In the genomic region with DNA sequence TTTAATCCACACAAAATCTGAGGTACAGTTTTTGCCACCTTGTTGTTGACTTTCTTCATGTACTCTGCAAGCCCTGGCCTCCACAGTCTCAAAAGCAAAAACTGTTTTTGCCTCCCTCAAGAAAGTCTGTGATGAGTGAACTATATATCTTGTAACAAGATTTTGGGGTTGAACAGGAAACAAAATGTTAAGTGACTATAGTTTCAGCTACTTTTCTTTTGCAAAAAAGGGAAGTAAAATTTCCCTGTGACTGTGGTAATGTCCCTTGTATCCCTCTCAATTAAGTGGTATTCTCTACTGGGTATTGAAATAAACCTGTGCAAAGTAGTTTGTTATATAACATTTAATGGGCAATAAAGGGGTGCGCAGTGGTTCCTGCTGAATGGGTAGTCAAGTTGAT, we compare ENCODE assay signal across 9 cellular contexts. TPM values are rescaled to one million over a fixed set of nuclear protein-coding genes. Genes with fewer than 3 reads are reported as not detected.
A peak's percentile ranks its signal among the peaks of the same experiment; 100 is the strongest.
DNase-seq lines count a peak whose midpoint lies in the region; ATAC-seq, FAIRE-seq and TF ChIP-seq lines count a peak whose summit lies in the region.
"Had no signal": no experiment of that assay in that cellular context is flagged by ENCODE, and none has a peak within 500 bp of the region (broad histone marks: within the 10 kb centered on the region; RNA-seq: fewer than 3 reads in every experiment).

No MANE protein-coding gene starts in this region.

- in situ Hi-C loops in GM13977 (cut with MboI; ENCODE audit: low pct_unique_long_range_greater_than_20kb, low sequenced_read_pairs, unreplicated experiment), result no loop called here

- no peaks in the 10 kb centered on the region for H3K27me3 Mint-ChIP-seq in type B pancreatic cell

- H3K36me3 ChIP-seq in colonic mucosa, result no peaks in the 10 kb centered on the region

- H3K4me1 ChIP-seq in colonic mucosa, result peaks cover 3% of the 10 kb centered on the region

- peak; percentile 77 for ATAC-seq in GM21576 (IDR thresholded peaks at IDR 0.05; ENCODE audit: unreplicated experiment)
- ATAC-seq in HG03571 (IDR thresholded peaks at IDR 0.05; ENCODE audit: unreplicated experiment), result peak; percentile 60

- peak overlapping the region; percentile 5 for H3K27ac ChIP-seq in colonic mucosa
- H3K27ac ChIP-seq: parathyroid adenoma had no signal

- no peaks in the 10 kb centered on the region for H3K9me3 Mint-ChIP-seq in type B pancreatic cell

- FAIRE-seq in HTR-8/SVneo (lab: Jason Lieb, UNC), result no peak

- H3K4me3 ChIP-seq in colonic mucosa, result no peak overlapping the region

- DNase-seq in GM13977 (ENCODE audit: low spot score) (peak; percentile 24), colonic mucosa (no peak), type B pancreatic cell (ENCODE audit: extremely low spot score, unreplicated experiment) (no peak), occipital lobe (lab: John Stamatoyannopoulos, UW) (no peak), HTR-8/SVneo (ENCODE audit: insufficient read length, low spot score) (no peak), HUDEP-2 (lab: John Stamatoyannopoulos, UW; ENCODE audit: unreplicated experiment in 76 of 76) (no peak)

- H3K9ac ChIP-seq in colonic mucosa (ENCODE audit: low read depth in 2 of 2, low read length in 2 of 2), result no peak overlapping the region
- H3K9ac ChIP-seq: parathyroid adenoma had no signal

- H3K9me3 ChIP-seq in colonic mucosa, result no peaks in the 10 kb centered on the region

- peaks cover 10% of the 10 kb centered on the region for H3K36me3 Mint-ChIP-seq in type B pancreatic cell

- H3K27ac Mint-ChIP-seq in type B pancreatic cell, result no peak overlapping the region

- no peak overlapping the region for H3K4me3 Mint-ChIP-seq in type B pancreatic cell

- intact Hi-C loops in colonic mucosa (cut with DNase I), result no loop called here

- no peaks in the 10 kb centered on the region for H3K27me3 ChIP-seq in colonic mucosa

- TF ChIP-seq CTCF in GM13977 (IDR thresholded peaks at IDR 0.05; ENCODE audit: extremely low read depth, insufficient read depth, missing control alignments) (no peak), colonic mucosa (IDR thresholded peaks at IDR 0.05) (no peak), type B pancreatic cell (conservative IDR thresholded peaks at IDR 0.05) (no peak)

- H3K4me1 Mint-ChIP-seq in type B pancreatic cell (ENCODE audit: unreplicated experiment), result peaks cover 43% of the 10 kb centered on the region

RNA-seq across cellular contexts. Expression of gene SCAANT1, which starts 21.3 kb away (rescaled TPM):
- total RNA-seq in colonic mucosa, result not detected
- total RNA-seq in type B pancreatic cell (ENCODE audit: low replicate concordance), result not detected in 2 replicates
- not detected for total RNA-seq in occipital lobe
